ENCODE assay signal across 15 cellular contexts in genomic region chr2:238727585-238728321, GRCh38.
DNase-seq lines count a peak whose midpoint lies in the region; ATAC-seq and TF ChIP-seq lines count a peak whose summit lies in the region.
"Had no signal": no experiment of that assay in that cellular context is flagged by ENCODE, and none has a peak within 500 bp of the region (broad histone marks: within the 10 kb centered on the region; RNA-seq: fewer than 3 reads in every experiment).

No MANE protein-coding gene starts in this region.

- H3K9me3 ChIP-seq in heart left ventricle (peaks cover 0 to 11% (median 0%) of the 10 kb centered on the region in 12 donors), prostate gland (no peaks in the 10 kb centered on the region)
- H3K9me3 ChIP-seq: A549 had no signal

- H3K4me1 ChIP-seq in heart left ventricle (peaks cover 0 to 18% (median 13%) of the 10 kb centered on the region in 12 donors), prostate gland (replicated peaks) (no peaks in the 10 kb centered on the region)
- H3K4me1 ChIP-seq: A549 had no signal

- intact Hi-C loops in heart left ventricle (cut with DNase I) = no loop called here
- intact Hi-C loops in prostate gland (cut with DNase I) = loop anchor here (2.0 to 5.0 kb wide), 4 partner anchors 120 to 440 kb away; partner anchors contain the start of genes PER2 and TWIST2

- no peak overlapping the region for H3K4me3 ChIP-seq in AG04449 (ENCODE audit: low read depth, low read length)
- no peak overlapping the region for H3K4me3 ChIP-seq in heart left ventricle
- H3K4me3 ChIP-seq in prostate gland = no peak overlapping the region
- H3K4me3 ChIP-seq: A549 had no signal

- peaks cover 0 to 4% (median 0%) of the 10 kb centered on the region in 9 donors for H3K27me3 ChIP-seq in heart left ventricle
- H3K27me3 ChIP-seq in prostate gland (replicated peaks; ENCODE audit: insufficient read depth) = no peaks in the 10 kb centered on the region

- H3K36me3 ChIP-seq in heart left ventricle (no peaks in the 10 kb centered on the region), prostate gland (no peaks in the 10 kb centered on the region)

- TF ChIP-seq CTCF in AG04449 (IDR thresholded peaks at IDR 0.05; ENCODE audit: insufficient read depth, low read length, missing control alignments) (no peak), heart left ventricle (IDR thresholded peaks at IDR 0.05) (no peak), prostate gland (IDR thresholded peaks at IDR 0.05) (no peak)

- POLR2A ChIA-PET in AG04449 (lab: Yijun Ruan, JAX) = interaction anchor here (0.6 to 2.0 kb wide), 2 partner anchors 118 to 120 kb away, joined by 3 to 8 read pairs; partner anchors contain the start of gene TWIST2

- TF ChIP-seq POLR2A in heart left ventricle (IDR thresholded peaks at IDR 0.05) = no peak
- TF ChIP-seq POLR2A in prostate gland (IDR thresholded peaks at IDR 0.05) = no peak

- 64 to 68% (median 65%) methylated on average over 10 of the region's 10 CpGs for WGBS in adipose tissue, 3 donors
- WGBS in heart left ventricle, 4 donors = 47 to 63% (median 58%) methylated on average over 10 of the region's 10 CpGs
- WGBS in prostate gland = 42% methylated on average over 10 of the region's 10 CpGs

- H3K27ac ChIP-seq in adipose tissue (ENCODE audit: low read depth, low read length) (peak overlapping the region; percentile 20), heart left ventricle (peak overlapping the region in 8 of 12 donors; percentile 7 to 82 (median 58)), prostate gland (peak overlapping the region; percentile 60 to 73)
- H3K27ac ChIP-seq: A549, VCaP had no signal

- DNase-seq in AG04449 (ENCODE audit: low read depth, low spot score) (peak; percentile 92), heart left ventricle (peak in 2 of 5 donors; percentile 49 to 58), prostate gland (ENCODE audit: low spot score) (no peak)
- no peak for DNase-seq in stimulated activated naive CD4-positive, alpha-beta T cell (lab: John Stamatoyannopoulos, UW)
- DNase-seq: activated T-cell treated with anti-CD3 and anti-CD28 coated beads, Interleukin-2, amount 50 U/mL, for 4 hours; GDM1; KBM-7; RPMI8226; substantia nigra had no signal

- ATAC-seq in heart left ventricle (peak; percentile 55 to 74 (median 64)), GM21367 (IDR thresholded peaks at IDR 0.05; ENCODE audit: unreplicated experiment) (no peak), GM18858 (IDR thresholded peaks at IDR 0.05; ENCODE audit: unreplicated experiment) (no peak)
- no peak for ATAC-seq in activated CD4-positive, CD25-positive, alpha-beta regulatory T cell treated with anti-CD3 and anti-CD28 coated beads, Interleukin-2, amount 50 U/mL, for 24 hours
- ATAC-seq: A549; activated T-cell treated with anti-CD3 and anti-CD28 coated beads, Interleukin-2, amount 50 U/mL, for 4 hours had no signal

- CTCF ChIA-PET in AG04449 (lab: Yijun Ruan, JAX) = interaction anchor here (0.6 to 2.5 kb wide), 7 partner anchors 8 to 379 kb away, joined by 3 to 12 read pairs (median 4); no protein-coding TSS in a partner anchor

Comparison
In these comparisons a context has a peak if more than half of its experiments do, and no peak if none do; other contexts are left out.
1. ATAC-seq: peak in heart left ventricle (4 of 4); none in GM21367 (single experiment), activated CD4-positive, CD25-positive, alpha-beta regulatory T cell treated with anti-CD3 and anti-CD28 coated beads, Interleukin-2, amount 50 U/mL, for 24 hours (0 of 2) and GM18858 (single experiment).
2. Peak in every context shown above with its lines, with median percentiles within 50 percentile points of each other: H3K27ac ChIP-seq.